Comparison of ENCODE assay signal across 8 cellular contexts in genomic region chr6:1957746-1958145, GRCh38.
"Had no signal": no experiment of that assay in that cellular context is flagged by ENCODE, and none has a peak within 500 bp of the region (broad histone marks: within the 10 kb centered on the region; RNA-seq: fewer than 3 reads in every experiment).

No MANE protein-coding gene starts in this region.

- H3K4me2 ChIP-seq: GM23338 had no signal

- ATAC-seq: GM23338 had no signal

- FAIRE-seq: H1, H54, HTR-8/SVneo had no signal

- H2AFZ ChIP-seq: GM23338 had no signal

- H3K4me3 ChIP-seq: GM23338 had no signal

- DNase-seq: H9, HCEC 1CT, HFFc6, KG1 had no signal
